In the genomic region with DNA sequence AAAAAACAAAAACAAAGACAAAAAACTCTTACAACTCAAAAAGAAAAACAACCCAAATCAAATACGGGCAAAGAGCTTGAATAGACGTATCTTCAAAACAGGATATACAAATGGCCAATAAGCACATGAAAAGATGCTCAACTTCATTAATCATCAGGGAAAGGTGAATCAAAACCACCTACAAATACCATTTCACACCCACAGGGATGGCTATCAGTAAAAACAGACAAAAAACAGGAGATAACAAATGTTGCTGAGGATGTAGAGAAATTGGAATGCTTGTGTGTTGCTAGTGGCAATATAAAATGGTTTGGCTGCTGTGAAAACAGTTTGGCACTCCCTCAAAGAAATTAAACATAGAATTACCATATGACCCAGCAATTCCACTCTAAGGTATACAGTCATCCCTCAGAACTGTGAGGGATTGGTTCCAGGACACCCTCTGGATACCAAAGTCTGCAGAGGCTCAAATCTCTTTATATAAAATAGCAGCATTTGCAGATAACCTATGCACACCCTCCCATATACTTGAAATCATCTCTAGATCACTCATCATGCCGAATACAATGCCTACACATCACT, we compare ENCODE assay signal across 18 cellular contexts. TPM values are rescaled to one million over a fixed set of nuclear protein-coding genes. Genes with fewer than 3 reads are reported as not detected.
DNase-seq lines count a peak whose midpoint lies in the region; ATAC-seq and TF ChIP-seq lines count a peak whose summit lies in the region.
"Had no signal": no experiment of that assay in that cellular context is flagged by ENCODE, and none has a peak within 500 bp of the region (broad histone marks: within the 10 kb centered on the region; RNA-seq: fewer than 3 reads in every experiment).

No MANE protein-coding gene starts in this region.

- H3K27ac Mint-ChIP-seq in HFFc6: peak overlapping the region; percentile 48

- ATAC-seq in HG02852 (IDR thresholded peaks at IDR 0.05; ENCODE audit: unreplicated experiment) (no peak), mucosa of descending colon (no peak), HG02973 (IDR thresholded peaks at IDR 0.05; ENCODE audit: unreplicated experiment) (no peak)
- ATAC-seq: gastroesophageal sphincter, HepG2 had no signal

- no peak for TF ChIP-seq CTCF in HFFc6 (IDR thresholded peaks at IDR 0.05)
- TF ChIP-seq CTCF in mucosa of descending colon (IDR thresholded peaks at IDR 0.05): no peak

- H3K27me3 Mint-ChIP-seq in HFFc6 (ENCODE audit: insufficient read depth): no peaks in the 10 kb centered on the region

- DNase-seq in AG08396 (ENCODE audit: low spot score): peak; percentile 36
- DNase-seq in HFFc6: peak; percentile 71
- peak; percentile 80 for DNase-seq in astrocyte of the hippocampus (ENCODE audit: low read depth, low spot score)
- DNase-seq in iris pigment epithelial cell (ENCODE audit: low read depth): peak; percentile 67
- DNase-seq in mucosa of descending colon: no peak
- no peak for DNase-seq in NCI-H146 treated with DMSO at 0.1 percent for 48 hours (lab: John Stamatoyannopoulos, UW; ENCODE audit: unreplicated experiment)
- DNase-seq: activated CD8-positive, alpha-beta memory T cell treated with anti-CD3 and anti-CD28 coated beads, Interleukin-2, amount 50 U/mL, for 48 hours; DMS53; effector CD8-positive, alpha-beta T cell; mesendoderm; NCI-H2107; NCI-H748 treated with DMSO at 0.1 percent for 48 hours had no signal

- no peak overlapping the region for H3K4me3 Mint-ChIP-seq in HFFc6

- no peaks in the 10 kb centered on the region for H3K9me3 Mint-ChIP-seq in HFFc6

- peaks cover 2% of the 10 kb centered on the region for H3K4me1 ChIP-seq in mucosa of descending colon (ENCODE audit: low read depth)

- peaks cover 29% of the 10 kb centered on the region; the same call in 1 of the 2 replicates for H3K36me3 Mint-ChIP-seq in HFFc6 (ENCODE audit: low read depth)

- no peaks in the 10 kb centered on the region for H3K9me3 ChIP-seq in mucosa of descending colon
- H3K9me3 ChIP-seq: gastroesophageal sphincter, ovary had no signal

- no peaks in the 10 kb centered on the region for H3K36me3 ChIP-seq in mucosa of descending colon (ENCODE audit: low read depth)
- H3K36me3 ChIP-seq: ovary had no signal

- H3K4me3 ChIP-seq in mucosa of descending colon: no peak overlapping the region
- H3K4me3 ChIP-seq: gastroesophageal sphincter, ovary, skin epidermis had no signal

- peaks cover 37% of the 10 kb centered on the region for H3K4me1 Mint-ChIP-seq in HFFc6 (ENCODE audit: low read depth)

- intact Hi-C loops in mucosa of descending colon (cut with DNase I, micrococcal nuclease): no loop called here

RNA-seq across cellular contexts. Expression of a gene that starts 29.7 kb away (rescaled TPM):
- total RNA-seq in HFFc6 (2021; fragmentation: NEBNext Ultra II Directional; extraction: Animal tissue kit (Norgen Biotek cat#: 25700)): 10 to 100 TPM; 54.6 to 69.4 (median 59.5) TPM
- total RNA-seq in mucosa of descending colon: 10 to 100 TPM; 32.5 to 75.3 (median 33.7) TPM

Comparison
In these comparisons a context has a peak if more than half of its experiments do, and no peak if none do; other contexts are left out.
1. DNase-seq: peak in AG08396 (single experiment), HFFc6 (single experiment), astrocyte of the hippocampus (single experiment) and iris pigment epithelial cell (single experiment); none in mucosa of descending colon (0 of 3) and NCI-H146 treated with DMSO at 0.1 percent for 48 hours (single experiment).